In genomic region chr13:110023729-110024645, GRCh38 we compare ENCODE assay signal across 10 cellular contexts.
DNase-seq lines count a peak whose midpoint lies in the region; ATAC-seq and TF ChIP-seq lines count a peak whose summit lies in the region.
"Had no signal": no experiment of that assay in that cellular context is flagged by ENCODE, and none has a peak within 500 bp of the region (broad histone marks: within the 10 kb centered on the region; RNA-seq: fewer than 3 reads in every experiment).

No MANE protein-coding gene starts in this region.

- DNase-seq in GM23338 (ENCODE audit: low spot score): no peak
- peak; percentile 80 for DNase-seq in NCI-H774 (lab: John Stamatoyannopoulos, UW)
- DNase-seq in fibroblast of pulmonary artery (ENCODE audit: low read depth): peak; percentile 68
- peak; percentile 61 for DNase-seq in retina
- no peak for DNase-seq in germinal center (ENCODE audit: low spot score)
- DNase-seq in T-helper 2 cell treated with Interferon-gamma antibody and Interleukin-4, amounts not matched to agents 5 μg/mL and 100 μg/mL, for 36 hours (ENCODE audit: low spot score): no peak
- no peak for DNase-seq in activated CD8-positive, alpha-beta memory T cell treated with anti-CD3 and anti-CD28 coated beads, Interleukin-2, amount 50 U/mL, for 48 hours
- DNase-seq: occipital lobe, OCI-M1 had no signal

- peaks cover 9% of the 10 kb centered on the region for H3K4me1 Mint-ChIP-seq in GM23338
- H3K4me1 Mint-ChIP-seq in T-helper 2 cell treated with Interferon-gamma antibody and Interleukin-4, amounts not matched to agents 5 μg/mL and 100 μg/mL, for 36 hours (ENCODE audit: low read depth): no peaks in the 10 kb centered on the region

- H4K20me1 ChIP-seq in GM23338 (replicated peaks; ENCODE audit: insufficient read depth): no peaks in the 10 kb centered on the region

- H3K27me3 ChIP-seq in GM23338 (ENCODE audit: insufficient read depth): no peaks in the 10 kb centered on the region

- H3K79me2 ChIP-seq in GM23338 (replicated peaks; ENCODE audit: insufficient read depth): no peaks in the 10 kb centered on the region

- H3K27ac Mint-ChIP-seq in GM23338: no peak overlapping the region
- H3K27ac Mint-ChIP-seq in T-helper 2 cell treated with Interferon-gamma antibody and Interleukin-4, amounts not matched to agents 5 μg/mL and 100 μg/mL, for 36 hours: no peak overlapping the region

- no peaks in the 10 kb centered on the region for H3K9me3 Mint-ChIP-seq in GM23338
- no peaks in the 10 kb centered on the region for H3K9me3 Mint-ChIP-seq in T-helper 2 cell treated with Interferon-gamma antibody and Interleukin-4, amounts not matched to agents 5 μg/mL and 100 μg/mL, for 36 hours

- H3K27me3 Mint-ChIP-seq in GM23338 (ENCODE audit: insufficient read depth, low read depth, poor library complexity): peaks cover 3% of the 10 kb centered on the region
- no peaks in the 10 kb centered on the region for H3K27me3 Mint-ChIP-seq in T-helper 2 cell treated with Interferon-gamma antibody and Interleukin-4, amounts not matched to agents 5 μg/mL and 100 μg/mL, for 36 hours (ENCODE audit: low read depth)

- H3K27ac ChIP-seq in GM23338 (ENCODE audit: low read depth): no peak overlapping the region

- 0 out of 2 replicates have a peak overlapping the region, but pooled peaks have one; percentile 16 for H2AFZ ChIP-seq in GM23338

- TF ChIP-seq CTCF in GM23338 (conservative IDR thresholded peaks at IDR 0.05; ENCODE audit: low read depth in 2 of 2) (no peak), fibroblast of pulmonary artery (IDR thresholded peaks at IDR 0.05; ENCODE audit: low read length, missing control alignments) (no peak)

- peak; percentile 58 for ATAC-seq in GM23338
- no peak for ATAC-seq in HG02642 (IDR thresholded peaks at IDR 0.05; ENCODE audit: poor library complexity, unreplicated experiment)

- no peak overlapping the region for H3K4me3 ChIP-seq in GM23338
- H3K4me3 ChIP-seq in fibroblast of pulmonary artery (replicated peaks; ENCODE audit: low read depth, low read length): no peak overlapping the region

- no peaks in the 10 kb centered on the region for H3K36me3 Mint-ChIP-seq in GM23338 (ENCODE audit: low read depth)
- H3K36me3 Mint-ChIP-seq in T-helper 2 cell treated with Interferon-gamma antibody and Interleukin-4, amounts not matched to agents 5 μg/mL and 100 μg/mL, for 36 hours (ENCODE audit: low read depth): no peaks in the 10 kb centered on the region

- no peaks in the 10 kb centered on the region for H3F3A ChIP-seq in GM23338 (replicated peaks; ENCODE audit: low read depth)

- H3K4me2 ChIP-seq in GM23338: no peak overlapping the region

- peaks cover 18% of the 10 kb centered on the region; the same call in 1 of the 2 replicates for H3K9me2 ChIP-seq in GM23338 (ENCODE audit: insufficient read depth)

- no peak overlapping the region for H3K4me3 Mint-ChIP-seq in GM23338
- no peak overlapping the region for H3K4me3 Mint-ChIP-seq in T-helper 2 cell treated with Interferon-gamma antibody and Interleukin-4, amounts not matched to agents 5 μg/mL and 100 μg/mL, for 36 hours

- no peaks in the 10 kb centered on the region for H3K4me1 ChIP-seq in GM23338 (ENCODE audit: insufficient read depth)

- H3K36me3 ChIP-seq in GM23338 (ENCODE audit: insufficient read depth): no peaks in the 10 kb centered on the region

TF ChIP-seq in GM23338, 12 proteins besides CTCF, POLR2A, EP300 and RAD21 (continues in another document):
- TF ChIP-seq CREB1 (CRISPR knock-in tag; IDR thresholded peaks at IDR 0.05; ENCODE audit: low read depth): no peak
- TF ChIP-seq STAT1 (IDR thresholded peaks at IDR 0.05; ENCODE audit: unreplicated experiment): no peak
- TF ChIP-seq EZH2phosphoT487 (IDR thresholded peaks at IDR 0.05; ENCODE audit: unreplicated experiment): no peak
- TF ChIP-seq JUNB (IDR thresholded peaks at IDR 0.05; ENCODE audit: unreplicated experiment): no peak
- no peak for TF ChIP-seq NANOG (IDR thresholded peaks at IDR 0.05; ENCODE audit: borderline replicate concordance)
- TF ChIP-seq, protein P1, sequence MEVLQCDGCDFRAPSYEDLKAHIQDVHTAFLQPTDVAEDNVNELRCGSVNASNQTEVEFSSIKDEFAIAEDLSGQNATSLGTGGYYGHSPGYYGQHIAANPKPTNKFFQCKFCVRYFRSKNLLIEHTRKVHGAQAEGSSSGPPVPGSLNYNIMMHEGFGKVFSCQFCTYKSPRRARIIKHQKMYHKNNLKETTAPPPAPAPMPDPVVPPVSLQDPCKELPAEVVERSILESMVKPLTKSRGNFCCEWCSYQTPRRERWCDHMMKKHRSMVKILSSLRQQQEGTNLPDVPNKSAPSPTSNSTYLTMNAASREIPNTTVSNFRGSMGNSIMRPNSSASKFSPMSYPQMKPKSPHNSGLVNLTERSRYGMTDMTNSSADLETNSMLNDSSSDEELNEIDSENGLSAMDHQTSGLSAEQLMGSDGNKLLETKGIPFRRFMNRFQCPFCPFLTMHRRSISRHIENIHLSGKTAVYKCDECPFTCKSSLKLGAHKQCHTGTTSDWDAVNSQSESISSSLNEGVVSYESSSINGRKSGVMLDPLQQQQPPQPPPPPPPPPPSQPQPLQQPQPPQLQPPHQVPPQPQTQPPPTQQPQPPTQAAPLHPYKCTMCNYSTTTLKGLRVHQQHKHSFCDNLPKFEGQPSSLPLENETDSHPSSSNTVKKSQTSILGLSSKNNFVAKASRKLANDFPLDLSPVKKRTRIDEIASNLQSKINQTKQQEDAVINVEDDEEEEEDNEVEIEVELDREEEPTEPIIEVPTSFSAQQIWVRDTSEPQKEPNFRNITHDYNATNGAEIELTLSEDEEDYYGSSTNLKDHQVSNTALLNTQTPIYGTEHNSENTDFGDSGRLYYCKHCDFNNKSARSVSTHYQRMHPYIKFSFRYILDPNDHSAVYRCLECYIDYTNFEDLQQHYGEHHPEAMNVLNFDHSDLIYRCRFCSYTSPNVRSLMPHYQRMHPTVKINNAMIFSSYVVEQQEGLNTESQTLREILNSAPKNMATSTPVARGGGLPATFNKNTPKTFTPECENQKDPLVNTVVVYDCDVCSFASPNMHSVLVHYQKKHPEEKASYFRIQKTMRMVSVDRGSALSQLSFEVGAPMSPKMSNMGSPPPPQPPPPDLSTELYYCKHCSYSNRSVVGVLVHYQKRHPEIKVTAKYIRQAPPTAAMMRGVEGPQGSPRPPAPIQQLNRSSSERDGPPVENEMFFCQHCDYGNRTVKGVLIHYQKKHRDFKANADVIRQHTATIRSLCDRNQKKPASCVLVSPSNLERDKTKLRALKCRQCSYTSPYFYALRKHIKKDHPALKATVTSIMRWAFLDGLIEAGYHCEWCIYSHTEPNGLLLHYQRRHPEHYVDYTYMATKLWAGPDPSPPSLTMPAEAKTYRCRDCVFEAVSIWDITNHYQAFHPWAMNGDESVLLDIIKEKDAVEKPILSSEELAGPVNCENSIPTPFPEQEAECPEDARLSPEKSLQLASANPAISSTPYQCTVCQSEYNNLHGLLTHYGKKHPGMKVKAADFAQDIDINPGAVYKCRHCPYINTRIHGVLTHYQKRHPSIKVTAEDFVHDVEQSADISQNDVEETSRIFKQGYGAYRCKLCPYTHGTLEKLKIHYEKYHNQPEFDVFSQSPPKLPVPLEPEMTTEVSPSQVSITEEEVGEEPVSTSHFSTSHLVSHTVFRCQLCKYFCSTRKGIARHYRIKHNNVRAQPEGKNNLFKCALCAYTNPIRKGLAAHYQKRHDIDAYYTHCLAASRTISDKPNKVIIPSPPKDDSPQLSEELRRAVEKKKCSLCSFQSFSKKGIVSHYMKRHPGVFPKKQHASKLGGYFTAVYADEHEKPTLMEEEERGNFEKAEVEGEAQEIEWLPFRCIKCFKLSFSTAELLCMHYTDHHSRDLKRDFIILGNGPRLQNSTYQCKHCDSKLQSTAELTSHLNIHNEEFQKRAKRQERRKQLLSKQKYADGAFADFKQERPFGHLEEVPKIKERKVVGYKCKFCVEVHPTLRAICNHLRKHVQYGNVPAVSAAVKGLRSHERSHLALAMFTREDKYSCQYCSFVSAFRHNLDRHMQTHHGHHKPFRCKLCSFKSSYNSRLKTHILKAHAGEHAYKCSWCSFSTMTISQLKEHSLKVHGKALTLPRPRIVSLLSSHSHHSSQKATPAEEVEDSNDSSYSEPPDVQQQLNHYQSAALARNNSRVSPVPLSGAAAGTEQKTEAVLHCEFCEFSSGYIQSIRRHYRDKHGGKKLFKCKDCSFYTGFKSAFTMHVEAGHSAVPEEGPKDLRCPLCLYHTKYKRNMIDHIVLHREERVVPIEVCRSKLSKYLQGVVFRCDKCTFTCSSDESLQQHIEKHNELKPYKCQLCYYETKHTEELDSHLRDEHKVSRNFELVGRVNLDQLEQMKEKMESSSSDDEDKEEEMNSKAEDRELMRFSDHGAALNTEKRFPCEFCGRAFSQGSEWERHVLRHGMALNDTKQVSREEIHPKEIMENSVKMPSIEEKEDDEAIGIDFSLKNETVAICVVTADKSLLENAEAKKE (CRISPR knock-in tag; IDR thresholded peaks at IDR 0.05): no peak
- TF ChIP-seq, protein P2, sequence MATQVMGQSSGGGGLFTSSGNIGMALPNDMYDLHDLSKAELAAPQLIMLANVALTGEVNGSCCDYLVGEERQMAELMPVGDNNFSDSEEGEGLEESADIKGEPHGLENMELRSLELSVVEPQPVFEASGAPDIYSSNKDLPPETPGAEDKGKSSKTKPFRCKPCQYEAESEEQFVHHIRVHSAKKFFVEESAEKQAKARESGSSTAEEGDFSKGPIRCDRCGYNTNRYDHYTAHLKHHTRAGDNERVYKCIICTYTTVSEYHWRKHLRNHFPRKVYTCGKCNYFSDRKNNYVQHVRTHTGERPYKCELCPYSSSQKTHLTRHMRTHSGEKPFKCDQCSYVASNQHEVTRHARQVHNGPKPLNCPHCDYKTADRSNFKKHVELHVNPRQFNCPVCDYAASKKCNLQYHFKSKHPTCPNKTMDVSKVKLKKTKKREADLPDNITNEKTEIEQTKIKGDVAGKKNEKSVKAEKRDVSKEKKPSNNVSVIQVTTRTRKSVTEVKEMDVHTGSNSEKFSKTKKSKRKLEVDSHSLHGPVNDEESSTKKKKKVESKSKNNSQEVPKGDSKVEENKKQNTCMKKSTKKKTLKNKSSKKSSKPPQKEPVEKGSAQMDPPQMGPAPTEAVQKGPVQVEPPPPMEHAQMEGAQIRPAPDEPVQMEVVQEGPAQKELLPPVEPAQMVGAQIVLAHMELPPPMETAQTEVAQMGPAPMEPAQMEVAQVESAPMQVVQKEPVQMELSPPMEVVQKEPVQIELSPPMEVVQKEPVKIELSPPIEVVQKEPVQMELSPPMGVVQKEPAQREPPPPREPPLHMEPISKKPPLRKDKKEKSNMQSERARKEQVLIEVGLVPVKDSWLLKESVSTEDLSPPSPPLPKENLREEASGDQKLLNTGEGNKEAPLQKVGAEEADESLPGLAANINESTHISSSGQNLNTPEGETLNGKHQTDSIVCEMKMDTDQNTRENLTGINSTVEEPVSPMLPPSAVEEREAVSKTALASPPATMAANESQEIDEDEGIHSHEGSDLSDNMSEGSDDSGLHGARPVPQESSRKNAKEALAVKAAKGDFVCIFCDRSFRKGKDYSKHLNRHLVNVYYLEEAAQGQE (IDR thresholded peaks at IDR 0.05; ENCODE audit: unreplicated experiment): no peak
- no peak for TF ChIP-seq ZNF114 (CRISPR knock-in tag; IDR thresholded peaks at IDR 0.05)
- TF ChIP-seq EZH2 (IDR thresholded peaks at IDR 0.05; ENCODE audit: low read depth, unreplicated experiment): no peak

Comparison
In these comparisons a context has a peak if more than half of its experiments do, and no peak if none do; other contexts are left out.
1. DNase-seq: peak in NCI-H774 (single experiment), fibroblast of pulmonary artery (single experiment) and retina (single experiment); none in GM23338 (single experiment), germinal center (single experiment), T-helper 2 cell treated with Interferon-gamma antibody and Interleukin-4, amounts not matched to agents 5 μg/mL and 100 μg/mL, for 36 hours (single experiment) and activated CD8-positive, alpha-beta memory T cell treated with anti-CD3 and anti-CD28 coated beads, Interleukin-2, amount 50 U/mL, for 48 hours (single experiment).